ENCODE assay signal across 8 cellular contexts in genomic region chr9:97889941-97890557, GRCh38. TPM values are rescaled to one million over a fixed set of nuclear protein-coding genes. Genes with fewer than 3 reads are reported as not detected.
DNase-seq lines count a peak whose midpoint lies in the region; ATAC-seq, FAIRE-seq and TF ChIP-seq lines count a peak whose summit lies in the region.

No MANE protein-coding gene starts in this region.

- no peak overlapping the region for H3K9ac ChIP-seq in neural progenitor cell

- peak; percentile 46 for DNase-seq in AG08396 (ENCODE audit: low spot score)
- DNase-seq in H54 (ENCODE audit: insufficient read length, low spot score), result peak; percentile 73
- DNase-seq in activated CD4-positive, CD25-positive, alpha-beta regulatory T cell (lab: John Stamatoyannopoulos, UW), result peak; percentile 13 to 47 (median 29)
- peak; percentile 35 for DNase-seq in choroid plexus epithelial cell (ENCODE audit: low read depth)
- peak; percentile 67 for DNase-seq in neural progenitor cell (ENCODE audit: low spot score)
- no peak for DNase-seq in foreskin melanocyte
- DNase-seq in HPDE6-E6E7 (ENCODE audit: extremely low spot score), result no peak
- DNase-seq in aorta, result no peak

- H3K27me3 ChIP-seq in neural progenitor cell (peaks cover 5% of the 10 kb centered on the region), aorta (ENCODE audit: control insufficient read depth in 1 of 2, insufficient read depth in 2 of 2, low read length in 1 of 2) (no peaks in the 10 kb centered on the region)

- WGBS in aorta, 2 donors, result 48% methylated on average over 9 of the region's 9 CpGs

- H3K36me3 ChIP-seq in neural progenitor cell (no peaks in the 10 kb centered on the region), aorta (ENCODE audit: control insufficient read depth in 1 of 2, insufficient read depth in 2 of 2, low read length in 1 of 2) (no peaks in the 10 kb centered on the region)

- intact Hi-C loops in aorta (cut with DNase I), result no loop called here

- no peaks in the 10 kb centered on the region for H3K36me3 Mint-ChIP-seq in neural progenitor cell

- H3K4me1 Mint-ChIP-seq in neural progenitor cell, result peaks cover 2% of the 10 kb centered on the region

- no peaks in the 10 kb centered on the region for H3K79me2 ChIP-seq in neural progenitor cell (ENCODE audit: low read depth)

- no peak overlapping the region for H3K4me3 Mint-ChIP-seq in neural progenitor cell

- TF ChIP-seq POLR2A in H54 (IDR thresholded peaks at IDR 0.05; ENCODE audit: low read depth, low read length), result no peak

- H3K4me3 ChIP-seq in choroid plexus epithelial cell (ENCODE audit: low read depth, low read length) (no peak overlapping the region), neural progenitor cell (no peak overlapping the region), aorta (ENCODE audit: low read length in 2 of 2) (no peak overlapping the region)

- no peak for ATAC-seq in aorta (ENCODE audit: low FRiP score)

- H3F3A ChIP-seq in neural progenitor cell (ENCODE audit: low read depth), result peaks cover 5% of the 10 kb centered on the region

- no peaks in the 10 kb centered on the region for H3K27me3 Mint-ChIP-seq in neural progenitor cell (ENCODE audit: insufficient read depth, low read depth)

- TF ChIP-seq CTCF in choroid plexus epithelial cell (conservative IDR thresholded peaks at IDR 0.05; ENCODE audit: low read depth, low read length) (peak; percentile 76), neural progenitor cell (IDR thresholded peaks at IDR 0.05) (peak; percentile 94)

- H3K9me3 ChIP-seq in neural progenitor cell (ENCODE audit: low read depth) (no peaks in the 10 kb centered on the region), aorta (ENCODE audit: control insufficient read depth, low read length) (peaks cover 3% of the 10 kb centered on the region)

- no peaks in the 10 kb centered on the region for H4K20me1 ChIP-seq in neural progenitor cell (ENCODE audit: low read depth)

- H3K4me1 ChIP-seq in neural progenitor cell, result no peaks in the 10 kb centered on the region
- no peaks in the 10 kb centered on the region for H3K4me1 ChIP-seq in aorta (ENCODE audit: control insufficient read depth in 1 of 2, insufficient read depth in 2 of 2, low read length in 2 of 2)

- H3K9me3 Mint-ChIP-seq in neural progenitor cell, result peaks cover 3% of the 10 kb centered on the region

- no peak overlapping the region for H3K27ac Mint-ChIP-seq in neural progenitor cell

- H3K4me2 ChIP-seq in neural progenitor cell, result no peak overlapping the region

- no peak for FAIRE-seq in H54 (lab: Jason Lieb, UNC)

- peak overlapping the region; percentile 87 for H2AFZ ChIP-seq in neural progenitor cell (replicated peaks)

- H3K27ac ChIP-seq in neural progenitor cell, result no peak overlapping the region
- no peak overlapping the region for H3K27ac ChIP-seq in aorta (ENCODE audit: low read depth in 1 of 2, low read length in 2 of 2)

RNA-seq across cellular contexts. Expression of gene TRMO, which starts 32.3 kb away (rescaled TPM):
- 5.7 and 9.9 TPM in 2 replicates for total RNA-seq in neural progenitor cell (ENCODE audit: low replicate concordance)
- total RNA-seq in aorta, result 10 to 100 TPM in 1 of 2 donors, 1 to 10 TPM in 1; 9.6 to 10.7 TPM
- 1 to 10 TPM; 5.5 to 7.5 TPM for polyA plus RNA-seq in aorta

RNA-seq across cellular contexts. Expression of gene FOXE1, which starts 37.0 kb away (rescaled TPM):
- total RNA-seq in neural progenitor cell (ENCODE audit: low replicate concordance) (not detected in 2 replicates), aorta (not detected)
- polyA plus RNA-seq in aorta, result not detected

RNA-seq across cellular contexts. Expression of gene HEMGN, which starts 47.9 kb away (rescaled TPM):
- total RNA-seq in neural progenitor cell (ENCODE audit: low replicate concordance), result not detected in 2 replicates
- under 1 TPM in 1 of 2 donors, not detected in 1; 0.93 TPM for total RNA-seq in aorta
- polyA plus RNA-seq in aorta, result not detected

Comparison
In these comparisons a context has a peak if more than half of its experiments do, and no peak if none do; other contexts are left out.
1. DNase-seq: peak in AG08396 (single experiment), H54 (single experiment), activated CD4-positive, CD25-positive, alpha-beta regulatory T cell (4 of 4), choroid plexus epithelial cell (single experiment) and neural progenitor cell (single experiment); none in foreskin melanocyte (single experiment), HPDE6-E6E7 (single experiment) and aorta (0 of 2).